Comparison of ENCODE assay signal across 21 cellular contexts in the genomic region with DNA sequence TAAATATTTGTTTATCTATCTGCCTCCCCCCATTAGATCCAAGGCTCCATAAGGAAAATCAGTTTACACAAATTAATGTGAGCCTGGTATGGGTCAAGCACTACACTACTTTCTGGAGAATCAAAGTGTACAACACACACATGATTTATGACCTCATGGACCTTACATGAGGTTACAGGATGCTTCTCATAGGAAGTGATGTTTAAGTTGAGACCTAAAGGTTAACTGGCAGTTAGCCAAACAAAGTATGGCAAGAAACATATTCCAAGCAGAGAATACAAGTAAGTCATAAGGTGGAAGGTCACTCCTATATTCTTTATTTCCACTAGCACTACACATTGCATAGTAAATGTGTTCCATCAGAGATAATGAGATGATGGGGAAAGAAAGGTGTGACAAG.
"Had no signal": no experiment of that assay in that cellular context is flagged by ENCODE, and none has a peak within 500 bp of the region (broad histone marks: within the 10 kb centered on the region; RNA-seq: fewer than 3 reads in every experiment).

No MANE protein-coding gene starts in this region.

- H3K27ac Mint-ChIP-seq: activated CD4-positive, alpha-beta T cell treated with anti-CD3 and anti-CD28 coated beads, Interleukin-2, amount 10 ng/mL, durations not matched to agents 7 days and 5 days; dendritic cell treated with granulocyte-macrophage colony-stimulating factor and Interleukin-4, amounts not matched to agents 40 ng/mL and 50 ng/mL, for 4 days; effector memory CD8-positive, alpha-beta T cell had no signal

- H3K4me3 ChIP-seq: gastrocnemius medialis, mucosa of descending colon, prostate gland, skin epidermis, upper lobe of left lung had no signal

- H3K9me3 Mint-ChIP-seq: effector memory CD8-positive, alpha-beta T cell had no signal

- H3K9me3 ChIP-seq: gastrocnemius medialis, mucosa of descending colon, prostate gland, upper lobe of left lung had no signal

- H3K4me1 ChIP-seq: prostate gland, upper lobe of left lung had no signal

- DNase-seq: activated B cell treated with CpG ODN at 0.5 μM for 24 hours; activated CD4-positive, alpha-beta T cell treated with anti-CD3 and anti-CD28 coated beads, Interleukin-2, amount 10 ng/mL, durations not matched to agents 7 days and 5 days; activated effector memory CD4-positive, alpha-beta T cell treated with anti-CD3 and anti-CD28 coated beads, Interleukin-2, amount 50 U/mL, for 16 hours; activated T-cell treated with anti-CD3 and anti-CD28 coated beads, Interleukin-2, amount 50 U/mL, for 1 hour; cerebellar nuclear complex; effector memory CD8-positive, alpha-beta T cell; gastrocnemius medialis; left colon; mammary epithelial cell; mucosa of descending colon; naive thymus-derived CD4-positive, alpha-beta T cell; occipital lobe; right cardiac atrium; SW 1271; upper lobe of left lung had no signal

- H3K27me3 Mint-ChIP-seq: activated B cell treated with CpG ODN at 0.5 μM for 24 hours; activated CD4-positive, alpha-beta T cell treated with anti-CD3 and anti-CD28 coated beads, Interleukin-2, amount 10 ng/mL, durations not matched to agents 7 days and 5 days; activated naive CD8-positive, alpha-beta T cell; dendritic cell treated with granulocyte-macrophage colony-stimulating factor and Interleukin-4, amounts not matched to agents 40 ng/mL and 50 ng/mL, for 4 days; effector memory CD8-positive, alpha-beta T cell; naive thymus-derived CD4-positive, alpha-beta T cell; stimulated activated naive CD8-positive, alpha-beta T cell treated with anti-CD3 and anti-CD28 coated beads, Interleukin-15, amount 100 ng/mL, for 72 hours had no signal

- H3K36me3 ChIP-seq: prostate gland, upper lobe of left lung had no signal

- H3K4me3 Mint-ChIP-seq: activated B cell treated with CpG ODN at 0.5 μM for 24 hours; activated CD4-positive, alpha-beta T cell treated with anti-CD3 and anti-CD28 coated beads, Interleukin-2, amount 10 ng/mL, durations not matched to agents 7 days and 5 days; activated naive CD8-positive, alpha-beta T cell; dendritic cell treated with granulocyte-macrophage colony-stimulating factor and Interleukin-4, amounts not matched to agents 40 ng/mL and 50 ng/mL, for 4 days had no signal

- H3K27ac ChIP-seq: epithelial cell of prostate, gastrocnemius medialis, prostate gland, skin epidermis had no signal

- H3K27me3 ChIP-seq: gastrocnemius medialis, upper lobe of left lung had no signal

- ATAC-seq: gastrocnemius medialis, left colon, mucosa of descending colon, right cardiac atrium had no signal
